ENCODE assay signal across 2 cellular contexts in genomic region chr17:3973498-3974137, GRCh38.
TF ChIP-seq lines count a peak whose summit lies in the region.

No MANE protein-coding gene starts in this region.

TF ChIP-seq in A549, 52 proteins besides CTCF, POLR2A, EP300 and RAD21 (continued from another document):
- TF ChIP-seq ESRRA (IDR thresholded peaks at IDR 0.05; ENCODE audit: borderline replicate concordance, low read length): no peak
- TF ChIP-seq RFX5 (IDR thresholded peaks at IDR 0.05): no peak
- no peak for TF ChIP-seq POLR2AphosphoS2 (conservative IDR thresholded peaks at IDR 0.05; ENCODE audit: low read length)
- no peak for TF ChIP-seq KDM5A (IDR thresholded peaks at IDR 0.05)
- TF ChIP-seq TP53 (CRISPR knock-in tag; IDR thresholded peaks at IDR 0.05): no peak
- TF ChIP-seq SREBF2 (IDR thresholded peaks at IDR 0.05): no peak
- TF ChIP-seq EHMT2 (IDR thresholded peaks at IDR 0.05; ENCODE audit: low read depth): no peak
- no peak for TF ChIP-seq CBX2 (IDR thresholded peaks at IDR 0.05; ENCODE audit: borderline replicate concordance, low read depth)
- TF ChIP-seq TFCP2L1 (CRISPR knock-in tag; IDR thresholded peaks at IDR 0.05): no peak
- no peak for TF ChIP-seq CEBPB (IDR thresholded peaks at IDR 0.05)
- no peak for TF ChIP-seq HOXB5 (CRISPR knock-in tag; IDR thresholded peaks at IDR 0.05)
- no peak for TF ChIP-seq CHD4 (IDR thresholded peaks at IDR 0.05; ENCODE audit: borderline replicate concordance)

TF ChIP-seq in HCT116, 20 proteins besides CTCF, POLR2A, EP300 and RAD21 (continued from another document):
- TF ChIP-seq MAX (IDR thresholded peaks at IDR 0.05) (no peak), SRF (IDR thresholded peaks at IDR 0.05; ENCODE audit: low read depth) (no peak), ZBTB33 (IDR thresholded peaks at IDR 0.05; ENCODE audit: extremely low read depth, insufficient replicate concordance, low read length) (no peak), ATF3 (IDR thresholded peaks at IDR 0.05) (no peak), YY1 (IDR thresholded peaks at IDR 0.05; ENCODE audit: extremely low read depth, insufficient replicate concordance, low read depth, low read length) (no peak), CEBPB (IDR thresholded peaks at IDR 0.05; ENCODE audit: low read depth) (no peak), REST (IDR thresholded peaks at IDR 0.05; ENCODE audit: low read depth) (no peak), EZH2 (IDR thresholded peaks at IDR 0.05) (no peak), TCF7L2 (IDR thresholded peaks at IDR 0.05; ENCODE audit: borderline replicate concordance, extremely low read depth, insufficient read depth, insufficient read length) (no peak)
